9 cellular contexts compared by ENCODE assay signal in genomic region chr22:39215430-39216142, GRCh38. TPM values are rescaled to one million over a fixed set of nuclear protein-coding genes. Genes with fewer than 3 reads are reported as not detected.
DNase-seq lines count a peak whose midpoint lies in the region; ATAC-seq and TF ChIP-seq lines count a peak whose summit lies in the region.
"Had no signal": no experiment of that assay in that cellular context is flagged by ENCODE, and none has a peak within 500 bp of the region (broad histone marks: within the 10 kb centered on the region; RNA-seq: fewer than 3 reads in every experiment).

No MANE protein-coding gene starts in this region.

- H3K4me3 ChIP-seq in heart left ventricle (no peak overlapping the region), aorta (ENCODE audit: low read length in 2 of 2) (no peak overlapping the region)
- H3K4me3 ChIP-seq: skin epidermis had no signal

- H3K4me1 ChIP-seq in heart left ventricle (no peaks in the 10 kb centered on the region), aorta (ENCODE audit: control insufficient read depth in 1 of 2, insufficient read depth in 2 of 2, low read length in 2 of 2) (no peaks in the 10 kb centered on the region)

- H3K27ac ChIP-seq in VCaP (no peak overlapping the region), heart left ventricle (no peak overlapping the region), aorta (ENCODE audit: low read depth in 1 of 2, low read length in 2 of 2) (no peak overlapping the region)
- H3K27ac ChIP-seq: skin epidermis had no signal

- peaks cover 0 to 22% (median 0%) of the 10 kb centered on the region in 9 donors for H3K36me3 ChIP-seq in heart left ventricle
- H3K36me3 ChIP-seq in aorta (ENCODE audit: control insufficient read depth in 1 of 2, insufficient read depth in 2 of 2, low read length in 1 of 2), result no peaks in the 10 kb centered on the region

- H3K27me3 ChIP-seq in heart left ventricle, result no peaks in the 10 kb centered on the region
- H3K27me3 ChIP-seq in aorta (ENCODE audit: control insufficient read depth in 1 of 2, insufficient read depth in 2 of 2, low read length in 1 of 2), result peaks cover 0 to 2% of the 10 kb centered on the region in 2 donors

- intact Hi-C loops in heart left ventricle (cut with DNase I), result no loop called here
- intact Hi-C loops in aorta (cut with DNase I), result no loop called here

- TF ChIP-seq CTCF in VCaP (conservative IDR thresholded peaks at IDR 0.05) (peak; percentile 52; the same call in 1 of the 2 replicates), heart left ventricle (IDR thresholded peaks at IDR 0.05) (peak in 11 of 12 donors; percentile 10 to 51 (median 38))

- ATAC-seq in heart left ventricle (peak in 3 of 4 donors; percentile 40 to 54 (median 53)), aorta (ENCODE audit: low FRiP score) (no peak), HG03460 (IDR thresholded peaks at IDR 0.05; ENCODE audit: unreplicated experiment) (no peak)

- DNase-seq in stimulated activated CD4-positive, alpha-beta T cell treated with anti-CD3 and anti-CD28 coated beads, Interleukin-4, amount 100 ng/mL, for 24 hours, result peak; percentile 30
- no peak for DNase-seq in stimulated activated CD4-positive, alpha-beta T cell treated with anti-CD3 and anti-CD28 coated beads, Interleukin-4, amount 100 ng/mL, for 1 hour
- DNase-seq in heart left ventricle (peak in 1 of 5 donors; percentile 17), aorta (peak; percentile 38 to 41), anterior cingulate cortex (lab: John Stamatoyannopoulos, UW) (no peak)
- no peak for DNase-seq in stimulated activated naive CD4-positive, alpha-beta T cell treated with Interleukin-2 at 50 U/mL for 16 hours (lab: John Stamatoyannopoulos, UW)

- peaks cover 0 to 2% (median 0%) of the 10 kb centered on the region in 12 donors for H3K9me3 ChIP-seq in heart left ventricle
- H3K9me3 ChIP-seq in aorta (ENCODE audit: control insufficient read depth, low read length), result no peaks in the 10 kb centered on the region

- TF ChIP-seq POLR2A in heart left ventricle (IDR thresholded peaks at IDR 0.05), result no peak

- WGBS in heart left ventricle, 4 donors, result 67 to 72% (median 69%) methylated on average over 12 to 14 of the region's 14 CpGs
- WGBS in aorta, 2 donors, result 63 to 67% methylated on average over 14 of the region's 14 CpGs

RNA-seq across cellular contexts. Expression of gene PDGFB, which starts 29.2 kb away (rescaled TPM):
- total RNA-seq in heart left ventricle (10 to 100 TPM; 15.2 to 43.7 (median 21.8) TPM), aorta (10 to 100 TPM in 1 of 2 donors, 1 to 10 TPM in 1; 6.7 to 20.7 TPM)
- polyA plus RNA-seq in heart left ventricle (10 to 100 TPM in 1 of 2 donors, 1 to 10 TPM in 1; 9.0 to 21.3 TPM), aorta (1 to 10 TPM in 1 of 2 donors, under 1 TPM in 1; 0.97 to 1.9 TPM)

Comparison
In these comparisons a context has a peak if more than half of its experiments do, and no peak if none do; other contexts are left out.
1. DNase-seq: peak in stimulated activated CD4-positive, alpha-beta T cell treated with anti-CD3 and anti-CD28 coated beads, Interleukin-4, amount 100 ng/mL, for 24 hours (single experiment) and aorta (2 of 2); none in stimulated activated CD4-positive, alpha-beta T cell treated with anti-CD3 and anti-CD28 coated beads, Interleukin-4, amount 100 ng/mL, for 1 hour (single experiment), stimulated activated naive CD4-positive, alpha-beta T cell treated with Interleukin-2 at 50 U/mL for 16 hours (single experiment) and anterior cingulate cortex (0 of 58).
2. ATAC-seq: peak in heart left ventricle (3 of 4); none in aorta (single experiment) and HG03460 (single experiment).